10 cellular contexts compared by ENCODE assay signal in genomic region chr19:15299568-15300409, GRCh38. TPM values are rescaled to one million over a fixed set of nuclear protein-coding genes. Genes with fewer than 3 reads are reported as not detected.
A peak's percentile ranks its signal among the peaks of the same experiment; 100 is the strongest.
DNase-seq lines count a peak whose midpoint lies in the region; ATAC-seq and TF ChIP-seq lines count a peak whose summit lies in the region.
"Had no signal": no experiment of that assay in that cellular context is flagged by ENCODE, and none has a peak within 500 bp of the region (broad histone marks: within the 10 kb centered on the region; RNA-seq: fewer than 3 reads in every experiment).

No MANE protein-coding gene starts in this region.

- intact Hi-C loops in A673 (cut with micrococcal nuclease; ENCODE audit: unreplicated experiment), result no loop called here

- DNase-seq in A673 (ENCODE audit: low spot score), result no peak
- peak; percentile 78 for DNase-seq in GM04504 (ENCODE audit: low read depth)
- DNase-seq in amniotic stem cell (lab: John Stamatoyannopoulos, UW), result peak; percentile 87
- DNase-seq in left kidney (ENCODE audit: low read depth, low spot score), result peak; percentile 43
- DNase-seq in cortex of kidney (lab: John Stamatoyannopoulos, UW), result no peak
- no peak for DNase-seq in stimulated activated CD4-positive, alpha-beta T cell treated with anti-CD3 and anti-CD28 coated beads, Interleukin-4, amount 100 ng/mL, for 1 hour
- DNase-seq: dermis blood vessel endothelial cell, WERI-Rb-1 had no signal

- no peak overlapping the region for H3K4me3 ChIP-seq in A673 (ENCODE audit: low read depth, low read length, poor library complexity, severe bottlenecking)

- peak overlapping the region; percentile 92 for H3K27ac ChIP-seq in A673 (ENCODE audit: low read depth, low read length, poor library complexity, severe bottlenecking)
- H3K27ac ChIP-seq: WERI-Rb-1 had no signal

- CTCF ChIA-PET in A673 (lab: Charles Lee), result no interaction called here

- POLR2A ChIA-PET in A673 (lab: Charles Lee; ENCODE audit: low non-redundant PET), result interaction anchor here (1.0 kb wide), 1 partner anchor 19 kb away, joined by 5 read pairs; no protein-coding TSS in a partner anchor

- H3K27me3 ChIP-seq in A673 (replicated peaks; ENCODE audit: insufficient read depth, low read depth, low read length, poor library complexity), result no peaks in the 10 kb centered on the region

- no peaks in the 10 kb centered on the region for H3K9me3 ChIP-seq in A673 (ENCODE audit: low read depth, low read length, poor library complexity, severe bottlenecking)

- BruUV-seq in A673 (replicated peaks; lab: Mats Ljungman, UMichigan), result no TSS peak

- H3K4me1 ChIP-seq in A673 (ENCODE audit: insufficient read depth, low read length, poor library complexity, severe bottlenecking), result peaks cover 70% of the 10 kb centered on the region

- ATAC-seq in HG03196 (IDR thresholded peaks at IDR 0.05; ENCODE audit: unreplicated experiment), result no peak
- no peak for ATAC-seq in GM21723 (IDR thresholded peaks at IDR 0.05; ENCODE audit: unreplicated experiment)

- no peak for TF ChIP-seq CTCF in A673 (conservative IDR thresholded peaks at IDR 0.05; ENCODE audit: low read depth, low read length)

- peaks cover 12% of the 10 kb centered on the region for H3K36me3 ChIP-seq in A673 (ENCODE audit: insufficient read depth, low read length, poor library complexity, severe bottlenecking)

RNA-seq across cellular contexts. Expression of gene BRD4, which starts 32.5 kb away (rescaled TPM):
- total RNA-seq in A673 (2021), result 174 and 178 TPM in 2 replicates

Comparison
In these comparisons a context has a peak if more than half of its experiments do, and no peak if none do; other contexts are left out.
1. DNase-seq: peak in GM04504 (single experiment), amniotic stem cell (single experiment) and left kidney (single experiment); none in A673 (single experiment), cortex of kidney (single experiment) and stimulated activated CD4-positive, alpha-beta T cell treated with anti-CD3 and anti-CD28 coated beads, Interleukin-4, amount 100 ng/mL, for 1 hour (single experiment).